12 cellular contexts compared by ENCODE assay signal in the genomic region with DNA sequence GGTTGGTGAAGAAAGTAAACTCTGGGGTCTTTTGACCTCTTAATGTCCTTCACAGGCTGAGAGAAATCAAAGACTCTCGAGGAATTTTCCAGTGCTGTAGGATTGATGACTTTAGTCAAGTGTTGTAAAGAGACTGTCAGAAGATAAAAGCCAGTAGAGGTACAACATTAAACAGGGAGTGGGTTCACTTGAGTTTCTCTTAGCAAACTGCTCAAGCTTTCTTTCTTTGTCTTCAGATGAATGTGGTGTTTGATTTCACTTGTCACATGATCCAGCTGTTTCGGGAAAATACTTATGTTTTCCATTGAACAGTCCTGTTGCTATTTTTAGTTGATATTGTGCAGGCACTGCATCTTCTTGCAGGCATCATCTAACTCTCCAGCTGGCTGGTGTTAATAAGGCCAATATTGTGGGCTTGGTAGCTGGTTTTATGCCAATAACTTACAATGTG. TPM values are rescaled to one million over a fixed set of nuclear protein-coding genes. Genes with fewer than 3 reads are reported as not detected.
DNase-seq lines count a peak whose midpoint lies in the region; ATAC-seq and TF ChIP-seq lines count a peak whose summit lies in the region.
"Had no signal": no experiment of that assay in that cellular context is flagged by ENCODE, and none has a peak within 500 bp of the region (broad histone marks: within the 10 kb centered on the region; RNA-seq: fewer than 3 reads in every experiment).

No MANE protein-coding gene starts in this region.

- H3K27me3 ChIP-seq in adipocyte (replicated peaks; ENCODE audit: control insufficient read depth, insufficient read depth, low read length), result no peaks in the 10 kb centered on the region

- H3K9ac ChIP-seq in adipocyte (ENCODE audit: low read length), result peak overlapping the region; percentile 13

- no peak for ATAC-seq in HG02642 (IDR thresholded peaks at IDR 0.05; ENCODE audit: poor library complexity, unreplicated experiment)
- no peak for ATAC-seq in HG03460 (IDR thresholded peaks at IDR 0.05; ENCODE audit: unreplicated experiment)

- peaks cover 21% of the 10 kb centered on the region for H3K4me1 ChIP-seq in adipocyte (ENCODE audit: control insufficient read depth, insufficient read depth, low read length)

- H3K9me3 ChIP-seq in adipocyte (ENCODE audit: control insufficient read depth, low read length), result no peaks in the 10 kb centered on the region
- H3K9me3 ChIP-seq: thoracic aorta had no signal

- DNase-seq in AG10803 (ENCODE audit: low read depth) (peak; percentile 77), NCI-H1105 (lab: John Stamatoyannopoulos, UW) (peak; percentile 39), adipocyte (ENCODE audit: low read depth) (peak; percentile 90), mucosa of gallbladder (ENCODE audit: low spot score) (peak; percentile 21), activated gamma-delta T cell (lab: John Stamatoyannopoulos, UW) (no peak), COLO668 (lab: John Stamatoyannopoulos, UW; ENCODE audit: unreplicated experiment) (no peak)
- DNase-seq: glutamatergic neuron; stimulated activated CD4-positive, alpha-beta T cell treated with anti-CD3 and anti-CD28 coated beads, Interleukin-4, amount 100 ng/mL, for 1 hour had no signal

- H3K36me3 ChIP-seq in adipocyte (ENCODE audit: control insufficient read depth, insufficient read depth, low read length, severe bottlenecking), result no peaks in the 10 kb centered on the region
- H3K36me3 ChIP-seq: thoracic aorta had no signal

- no peak for TF ChIP-seq CTCF in AG10803 (conservative IDR thresholded peaks at IDR 0.05; ENCODE audit: low read length)

- no peak overlapping the region for H3K4me3 ChIP-seq in AG10803 (ENCODE audit: low read length)
- H3K4me3 ChIP-seq in adipocyte (ENCODE audit: low read length), result no peak overlapping the region
- H3K4me3 ChIP-seq: thoracic aorta had no signal

RNA-seq across cellular contexts. Expression of a gene that starts 45.6 kb away (rescaled TPM):
- not detected for total RNA-seq in mucosa of gallbladder
- total RNA-seq: bronchial epithelial cell, thoracic aorta had no signal

Comparison
In these comparisons a context has a peak if more than half of its experiments do, and no peak if none do; other contexts are left out.
1. DNase-seq: peak in AG10803 (single experiment), NCI-H1105 (single experiment), adipocyte (single experiment) and mucosa of gallbladder (single experiment); none in activated gamma-delta T cell (single experiment) and COLO668 (single experiment).